In genomic region chr3:156226676-156227420, GRCh38 we compare ENCODE assay signal across 33 cellular contexts.
"Had no signal": no experiment of that assay in that cellular context is flagged by ENCODE, and none has a peak within 500 bp of the region (broad histone marks: within the 10 kb centered on the region; RNA-seq: fewer than 3 reads in every experiment).

No MANE protein-coding gene starts in this region.

- H3K4me3 ChIP-seq: ascending aorta, coronary artery, dorsolateral prefrontal cortex, esophagus squamous epithelium, gastroesophageal sphincter had no signal

- H3K4me3 Mint-ChIP-seq: activated CD4-positive, alpha-beta memory T cell treated with anti-CD3 and anti-CD28 coated beads for 36 hours; activated CD4-positive, alpha-beta T cell treated with anti-CD3 and anti-CD28 coated beads for 36 hours; activated CD4-positive, alpha-beta T cell treated with anti-CD3 and anti-CD28 coated beads, Interleukin-2, amount 10 ng/mL, durations not matched to agents 24 days and 14 days; activated CD8-positive, alpha-beta memory T cell treated with anti-CD3 and anti-CD28 coated beads, Interleukin-2, amount 10 ng/mL, durations not matched to agents 7 days and 5 days; activated CD8-positive, alpha-beta T cell treated with anti-CD3 and anti-CD28 coated beads, Interleukin-2, amount 10 ng/mL, durations not matched to agents 7 days and 5 days; activated naive CD4-positive, alpha-beta T cell treated with anti-CD3 and anti-CD28 coated beads, Interleukin-2, amount 10 ng/mL, durations not matched to agents 7 days and 5 days; activated naive CD8-positive, alpha-beta T cell treated with anti-CD3 and anti-CD28 coated beads, Interleukin-2, amount 10 ng/mL, durations not matched to agents 7 days and 5 days; activated T-helper 1 cell treated with anti-CD3 and anti-CD28 coated beads, Interleukin-12 subunit alpha, Interleukin-12 subunit beta, Interleukin-2, Interleukin-4 antibody, amounts not matched to agents 30 ng/mL and 10 ng/mL and 1 ng/mL, durations not matched to agents 14 hours and 24 hours and 36 hours; central memory CD8-positive, alpha-beta T cell; dendritic cell treated with granulocyte-macrophage colony-stimulating factor and Interleukin-4, amounts not matched to agents 40 ng/mL and 50 ng/mL, for 4 days; endodermal cell; T-cell; T-helper 1 cell treated with Interleukin-12 subunit alpha and Interleukin-12 subunit beta and Interleukin-4 antibody, amounts not matched to agents 30 μg/mL and 1 μg/mL, for 36 hours; T-helper 2 cell treated with Interferon-gamma antibody and Interleukin-4, amounts not matched to agents 5 μg/mL and 100 μg/mL, for 36 hours had no signal

- DNase-seq: activated CD4-positive, alpha-beta memory T cell treated with anti-CD3 and anti-CD28 coated beads for 36 hours; activated CD4-positive, alpha-beta T cell treated with anti-CD3 and anti-CD28 coated beads for 36 hours; activated CD4-positive, alpha-beta T cell treated with anti-CD3 and anti-CD28 coated beads, Interleukin-2, amount 10 ng/mL, durations not matched to agents 24 days and 14 days; activated CD4-positive, CD25-positive, alpha-beta regulatory T cell; activated CD4-positive, CD25-positive, alpha-beta regulatory T cell treated with anti-CD3 and anti-CD28 coated beads, Interleukin-2, amount 50 U/mL, for 72 hours; activated CD8-positive, alpha-beta memory T cell treated with anti-CD3 and anti-CD28 coated beads, Interleukin-2, amount 10 ng/mL, durations not matched to agents 7 days and 5 days; activated CD8-positive, alpha-beta memory T cell treated with anti-CD3 and anti-CD28 coated beads, Interleukin-2, amount 50 U/mL, for 4 hours; activated CD8-positive, alpha-beta T cell treated with anti-CD3 and anti-CD28 coated beads, Interleukin-2, amount 10 ng/mL, durations not matched to agents 7 days and 5 days; activated effector memory CD4-positive, alpha-beta T cell treated with anti-CD3 and anti-CD28 coated beads, Interleukin-2, amount 50 U/mL, for 16 hours; activated naive CD4-positive, alpha-beta T cell treated with anti-CD3 and anti-CD28 coated beads, Interleukin-2, amount 10 ng/mL, durations not matched to agents 7 days and 5 days; activated naive CD8-positive, alpha-beta T cell treated with anti-CD3 and anti-CD28 coated beads, Interleukin-2, amount 10 ng/mL, durations not matched to agents 7 days and 5 days; activated T-cell treated with anti-CD3 and anti-CD28 coated beads, Interleukin-2, amount 50 U/mL, for 1 hour; activated T-cell treated with anti-CD3 and anti-CD28 coated beads, Interleukin-2, amount 50 U/mL, for 48 hours; brain microvascular endothelial cell; dorsolateral prefrontal cortex; effector memory CD4-positive, alpha-beta T cell; endodermal cell; esophagus squamous epithelium; foreskin melanocyte; head of caudate nucleus; SW 1271; T-cell; T1000 had no signal

- H3K4me1 Mint-ChIP-seq: activated CD4-positive, alpha-beta T cell treated with anti-CD3 and anti-CD28 coated beads for 36 hours; activated CD4-positive, alpha-beta T cell treated with anti-CD3 and anti-CD28 coated beads, Interleukin-2, amount 10 ng/mL, durations not matched to agents 24 days and 14 days; activated CD8-positive, alpha-beta memory T cell treated with anti-CD3 and anti-CD28 coated beads, Interleukin-2, amount 10 ng/mL, durations not matched to agents 7 days and 5 days; activated naive CD4-positive, alpha-beta T cell treated with anti-CD3 and anti-CD28 coated beads, Interleukin-2, amount 10 ng/mL, durations not matched to agents 7 days and 5 days; activated naive CD8-positive, alpha-beta T cell treated with anti-CD3 and anti-CD28 coated beads, Interleukin-2, amount 10 ng/mL, durations not matched to agents 7 days and 5 days; central memory CD8-positive, alpha-beta T cell; T-cell had no signal

- ATAC-seq: activated CD4-positive, alpha-beta T cell treated with anti-CD3 and anti-CD28 coated beads for 36 hours; activated CD8-positive, alpha-beta memory T cell treated with anti-CD3 and anti-CD28 coated beads, Interleukin-2, amount 10 ng/mL, durations not matched to agents 7 days and 5 days; activated CD8-positive, alpha-beta T cell treated with anti-CD3 and anti-CD28 coated beads, Interleukin-2, amount 10 ng/mL, durations not matched to agents 7 days and 5 days; activated naive CD4-positive, alpha-beta T cell treated with anti-CD3 and anti-CD28 coated beads, Interleukin-2, amount 50 U/mL, for 72 hours; gastroesophageal sphincter; T-cell had no signal

- H3K36me3 Mint-ChIP-seq: activated CD4-positive, alpha-beta memory T cell treated with anti-CD3 and anti-CD28 coated beads for 36 hours; activated CD8-positive, alpha-beta memory T cell treated with anti-CD3 and anti-CD28 coated beads, Interleukin-2, amount 10 ng/mL, durations not matched to agents 7 days and 5 days; activated naive CD4-positive, alpha-beta T cell treated with anti-CD3 and anti-CD28 coated beads, Interleukin-2, amount 10 ng/mL, durations not matched to agents 7 days and 5 days; activated naive CD4-positive, alpha-beta T cell treated with anti-CD3 and anti-CD28 coated beads, Interleukin-2, amount 50 U/mL, for 72 hours; activated naive CD8-positive, alpha-beta T cell treated with anti-CD3 and anti-CD28 coated beads, Interleukin-2, amount 10 ng/mL, durations not matched to agents 7 days and 5 days; T-cell had no signal

- H3K9me3 Mint-ChIP-seq: activated CD4-positive, alpha-beta memory T cell treated with anti-CD3 and anti-CD28 coated beads for 36 hours; activated naive CD4-positive, alpha-beta T cell treated with anti-CD3 and anti-CD28 coated beads, Interleukin-2, amount 10 ng/mL, durations not matched to agents 7 days and 5 days; activated T-helper 1 cell treated with anti-CD3 and anti-CD28 coated beads, Interleukin-12 subunit alpha, Interleukin-12 subunit beta, Interleukin-2, Interleukin-4 antibody, amounts not matched to agents 30 ng/mL and 10 ng/mL and 1 ng/mL, durations not matched to agents 14 hours and 24 hours and 36 hours; activated T-helper 2 cell treated with anti-CD3 and anti-CD28 coated beads, Interferon-gamma antibody, Interleukin-2, Interleukin-4, amounts not matched to agents 10 μg/mL and 5 μg/mL and 100 μg/mL, durations not matched to agents 14 hours and 24 hours and 36 hours; central memory CD8-positive, alpha-beta T cell; dendritic cell treated with granulocyte-macrophage colony-stimulating factor and Interleukin-4, amounts not matched to agents 40 ng/mL and 50 ng/mL, for 4 days; T-cell; T-helper 1 cell treated with Interleukin-12 subunit alpha and Interleukin-12 subunit beta and Interleukin-4 antibody, amounts not matched to agents 30 μg/mL and 1 μg/mL, for 36 hours; T-helper 2 cell treated with Interferon-gamma antibody and Interleukin-4, amounts not matched to agents 5 μg/mL and 100 μg/mL, for 36 hours had no signal

- H3K27ac Mint-ChIP-seq: activated CD4-positive, alpha-beta memory T cell treated with anti-CD3 and anti-CD28 coated beads for 36 hours; activated CD4-positive, alpha-beta T cell treated with anti-CD3 and anti-CD28 coated beads for 36 hours; activated CD4-positive, alpha-beta T cell treated with anti-CD3 and anti-CD28 coated beads, Interleukin-2, amount 10 ng/mL, durations not matched to agents 24 days and 14 days; activated CD8-positive, alpha-beta memory T cell treated with anti-CD3 and anti-CD28 coated beads, Interleukin-2, amount 10 ng/mL, durations not matched to agents 7 days and 5 days; activated CD8-positive, alpha-beta T cell treated with anti-CD3 and anti-CD28 coated beads, Interleukin-2, amount 10 ng/mL, durations not matched to agents 7 days and 5 days; activated naive CD4-positive, alpha-beta T cell treated with anti-CD3 and anti-CD28 coated beads, Interleukin-2, amount 10 ng/mL, durations not matched to agents 7 days and 5 days; activated naive CD4-positive, alpha-beta T cell treated with anti-CD3 and anti-CD28 coated beads, Interleukin-2, amount 50 U/mL, for 72 hours; activated naive CD8-positive, alpha-beta T cell treated with anti-CD3 and anti-CD28 coated beads, Interleukin-2, amount 10 ng/mL, durations not matched to agents 7 days and 5 days; activated T-helper 1 cell treated with anti-CD3 and anti-CD28 coated beads, Interleukin-12 subunit alpha, Interleukin-12 subunit beta, Interleukin-2, Interleukin-4 antibody, amounts not matched to agents 30 ng/mL and 10 ng/mL and 1 ng/mL, durations not matched to agents 14 hours and 24 hours and 36 hours; activated T-helper 2 cell treated with anti-CD3 and anti-CD28 coated beads, Interferon-gamma antibody, Interleukin-2, Interleukin-4, amounts not matched to agents 10 μg/mL and 5 μg/mL and 100 μg/mL, durations not matched to agents 14 hours and 24 hours and 36 hours; dendritic cell treated with granulocyte-macrophage colony-stimulating factor and Interleukin-4, amounts not matched to agents 40 ng/mL and 50 ng/mL, for 4 days; endodermal cell; T-cell; T-helper 1 cell treated with Interleukin-12 subunit alpha and Interleukin-12 subunit beta and Interleukin-4 antibody, amounts not matched to agents 30 μg/mL and 1 μg/mL, for 36 hours; T-helper 2 cell treated with Interferon-gamma antibody and Interleukin-4, amounts not matched to agents 5 μg/mL and 100 μg/mL, for 36 hours had no signal
